8 cellular contexts compared by ENCODE assay signal in genomic region chr11:103091024-103091423, GRCh38. TPM values are rescaled to one million over a fixed set of nuclear protein-coding genes. Genes with fewer than 3 reads are reported as not detected.
A peak's percentile ranks its signal among the peaks of the same experiment; 100 is the strongest.
DNase-seq lines count a peak whose midpoint lies in the region; ATAC-seq and TF ChIP-seq lines count a peak whose summit lies in the region.

No MANE protein-coding gene starts in this region.

- peaks cover 21% of the 10 kb centered on the region for H3K36me3 Mint-ChIP-seq in effector memory CD8-positive, alpha-beta T cell (ENCODE audit: insufficient read depth)
- H3K36me3 Mint-ChIP-seq in neural crest cell (ENCODE audit: low read depth): peaks cover 2% of the 10 kb centered on the region

- peaks cover 7% of the 10 kb centered on the region; the same call in 1 of the 2 replicates for H3F3A ChIP-seq in PC-9 (ENCODE audit: insufficient read depth, low read depth)

- peak overlapping the region; percentile 74 to 100 (median 91) for H3K4me3 ChIP-seq in BLaER1 treated with 17β-estradiol and CSF1 and Interleukin-3, amounts not matched to agents 10 nM and 100 nM
- H3K4me3 ChIP-seq in PC-9 (peak overlapping the region; percentile 74), mucosa of descending colon (no peak overlapping the region)

- POLR2A ChIA-PET in PC-9 (lab: Charles Lee; ENCODE audit: unreplicated experiment): no interaction called here

- H3K9me2 ChIP-seq in PC-9 (ENCODE audit: insufficient read depth): no peaks in the 10 kb centered on the region

- peak in 1 of 2 experiments; percentile 43 for DNase-seq in PC-9
- DNase-seq in effector memory CD8-positive, alpha-beta T cell: no peak
- no peak for DNase-seq in neural crest cell (ENCODE audit: low read depth, low spot score)
- no peak for DNase-seq in mucosa of descending colon
- DNase-seq in GM19238 (ENCODE audit: insufficient read length, low spot score): no peak

- peaks cover 8 to 32% (median 25%) of the 10 kb centered on the region in 11 experiments; a peak in 21 of 22 replicates for H3K36me3 ChIP-seq in BLaER1 treated with 17β-estradiol and CSF1 and Interleukin-3, amounts not matched to agents 10 nM and 100 nM
- H3K36me3 ChIP-seq in PC-9 (ENCODE audit: low read depth) (peaks cover 24% of the 10 kb centered on the region), mucosa of descending colon (ENCODE audit: low read depth) (no peaks in the 10 kb centered on the region)

- peaks cover 0 to 8% of the 10 kb centered on the region in 2 donors for H3K9me3 Mint-ChIP-seq in effector memory CD8-positive, alpha-beta T cell
- H3K9me3 Mint-ChIP-seq in neural crest cell: no peaks in the 10 kb centered on the region

- no peaks in the 10 kb centered on the region for H3K27me3 ChIP-seq in BLaER1 treated with 17β-estradiol and CSF1 and Interleukin-3, amounts not matched to agents 10 nM and 100 nM
- H3K27me3 ChIP-seq in PC-9 (ENCODE audit: insufficient read depth, low read depth): no peaks in the 10 kb centered on the region

- no peak for TF ChIP-seq CTCF in PC-9 (conservative IDR thresholded peaks at IDR 0.05)
- no peak for TF ChIP-seq CTCF in neural crest cell (conservative IDR thresholded peaks at IDR 0.05)
- TF ChIP-seq CTCF in mucosa of descending colon (IDR thresholded peaks at IDR 0.05): no peak

- H2AFZ ChIP-seq in PC-9: peak overlapping the region; percentile 95; the same call in 1 of the 2 replicates

- H3K79me2 ChIP-seq in PC-9 (ENCODE audit: low read depth): peaks cover 58% of the 10 kb centered on the region

- peaks cover 18 to 33% of the 10 kb centered on the region in 2 donors for H3K27me3 Mint-ChIP-seq in effector memory CD8-positive, alpha-beta T cell
- H3K27me3 Mint-ChIP-seq in neural crest cell (ENCODE audit: low read depth): peaks cover 31% of the 10 kb centered on the region

- no peaks in the 10 kb centered on the region for H3K9me3 ChIP-seq in BLaER1 treated with 17β-estradiol and CSF1 and Interleukin-3, amounts not matched to agents 10 nM and 100 nM (replicated peaks in 1 of 11)
- no peaks in the 10 kb centered on the region for H3K9me3 ChIP-seq in PC-9 (ENCODE audit: insufficient read depth, low read depth)
- no peaks in the 10 kb centered on the region for H3K9me3 ChIP-seq in mucosa of descending colon

- H4K20me1 ChIP-seq in BLaER1 treated with 17β-estradiol and CSF1 and Interleukin-3, amounts not matched to agents 10 nM and 100 nM: peaks cover 0 to 50% (median 42%) of the 10 kb centered on the region in 11 experiments; a peak in 20 of 22 replicates
- peaks cover 45% of the 10 kb centered on the region for H4K20me1 ChIP-seq in PC-9 (ENCODE audit: insufficient read depth)

- peak overlapping the region; percentile 78 to 97 (median 94) for H3K9ac ChIP-seq in BLaER1 treated with 17β-estradiol and CSF1 and Interleukin-3, amounts not matched to agents 10 nM and 100 nM

- peak overlapping the region; percentile 78 to 89 for H3K4me3 Mint-ChIP-seq in effector memory CD8-positive, alpha-beta T cell
- peak overlapping the region; percentile 96 for H3K4me3 Mint-ChIP-seq in neural crest cell

- peak overlapping the region; percentile 96 for H3K27ac Mint-ChIP-seq in effector memory CD8-positive, alpha-beta T cell
- H3K27ac Mint-ChIP-seq in neural crest cell (ENCODE audit: unreplicated experiment): peak overlapping the region; percentile 75

- peaks cover 14 to 28% of the 10 kb centered on the region in 2 donors for H3K4me1 Mint-ChIP-seq in effector memory CD8-positive, alpha-beta T cell (ENCODE audit: low read depth in 2 of 2)
- peaks cover 24% of the 10 kb centered on the region for H3K4me1 Mint-ChIP-seq in neural crest cell

- H3K27ac ChIP-seq in BLaER1 treated with 17β-estradiol and CSF1 and Interleukin-3, amounts not matched to agents 10 nM and 100 nM: peak overlapping the region; percentile 27 to 94 (median 88); a peak in 19 of 22 replicates
- H3K27ac ChIP-seq in PC-9: peak overlapping the region; percentile 84

- BruUV-seq in PC-9 (replicated peaks; lab: Mats Ljungman, UMichigan): no TSS peak

- peaks cover 12 to 48% (median 27%) of the 10 kb centered on the region in 10 experiments for H3K4me1 ChIP-seq in BLaER1 treated with 17β-estradiol and CSF1 and Interleukin-3, amounts not matched to agents 10 nM and 100 nM
- H3K4me1 ChIP-seq in PC-9 (replicated peaks; ENCODE audit: insufficient read depth) (peaks cover 38% of the 10 kb centered on the region), mucosa of descending colon (ENCODE audit: low read depth) (peaks cover 14% of the 10 kb centered on the region)

- H3K4me2 ChIP-seq in BLaER1 treated with 17β-estradiol and CSF1 and Interleukin-3, amounts not matched to agents 10 nM and 100 nM: peak overlapping the region; percentile 79 to 97 (median 88)
- peak overlapping the region; percentile 88 for H3K4me2 ChIP-seq in PC-9

- ATAC-seq in GM21447 (IDR thresholded peaks at IDR 0.05; ENCODE audit: unreplicated experiment) (peak; percentile 20), mucosa of descending colon (no peak), HG02938 (IDR thresholded peaks at IDR 0.05; ENCODE audit: unreplicated experiment) (no peak)
- no peak for ATAC-seq in effector memory CD8-positive, alpha-beta T cell (replicated peaks)

- CTCF ChIA-PET in PC-9 (lab: Charles Lee): no interaction called here

- intact Hi-C loops in PC-9 (cut with micrococcal nuclease; ENCODE audit: unreplicated experiment) (no loop called here), mucosa of descending colon (cut with DNase I, micrococcal nuclease) (no loop called here)

RNA-seq across cellular contexts. Expression of gene DCUN1D5, which starts 0.9 kb away (rescaled TPM):
- total RNA-seq in PC-9 (2021): 42.7 and 53.4 TPM in 2 replicates
- total RNA-seq in neural crest cell: 38.8 and 39.1 TPM in 2 replicates
- total RNA-seq in mucosa of descending colon: 10 to 100 TPM in 2 of 3 donors, 1 to 10 TPM in 1; 9.4 to 18.9 (median 14.5) TPM

RNA-seq across cellular contexts. Expression of gene DYNC2H1, which starts 18.2 kb away (rescaled TPM):
- total RNA-seq in PC-9 (2021) (11.2 and 12.2 TPM in 2 replicates), neural crest cell (20.4 and 21.8 TPM in 2 replicates), mucosa of descending colon (10 to 100 TPM in 1 of 3 donors, 1 to 10 TPM in 2; 2.3 to 12.4 (median 5.0) TPM)
